23 cellular contexts compared by ENCODE assay signal in genomic region chr10:68345621-68346020, GRCh38. TPM values are rescaled to one million over a fixed set of nuclear protein-coding genes. Genes with fewer than 3 reads are reported as not detected.
A peak's percentile ranks its signal among the peaks of the same experiment; 100 is the strongest.
DNase-seq lines count a peak whose midpoint lies in the region; ATAC-seq, FAIRE-seq and TF ChIP-seq lines count a peak whose summit lies in the region.
"Had no signal": no experiment of that assay in that cellular context is flagged by ENCODE, and none has a peak within 500 bp of the region (broad histone marks: within the 10 kb centered on the region; RNA-seq: fewer than 3 reads in every experiment).

No MANE protein-coding gene starts in this region.

- H3K4me3 ChIP-seq in cardiac muscle cell = no peak overlapping the region
- no peak overlapping the region for H3K4me3 ChIP-seq in GM23248
- H3K4me3 ChIP-seq in GM12878 = no peak overlapping the region
- H3K4me3 ChIP-seq: heart left ventricle, left ventricle myocardium inferior, mucosa of descending colon, upper lobe of right lung had no signal

- H3K27ac ChIP-seq in cardiac muscle cell (peak overlapping the region; percentile 48), GM23248 (peak overlapping the region; percentile 8; the same call in 1 of the 2 replicates), GM12878 (ENCODE audit: control insufficient read depth, insufficient read depth) (no peak overlapping the region)
- H3K27ac ChIP-seq: heart left ventricle, left ventricle myocardium inferior, upper lobe of right lung had no signal

- H3K9me3 ChIP-seq in cardiac muscle cell (ENCODE audit: low read depth) = no peaks in the 10 kb centered on the region
- H3K9me3 ChIP-seq in GM23248 (ENCODE audit: low read depth) = no peaks in the 10 kb centered on the region
- H3K9me3 ChIP-seq in GM12878 (replicated peaks; ENCODE audit: control insufficient read depth, insufficient read depth, low read length) = no peaks in the 10 kb centered on the region
- H3K9me3 ChIP-seq: heart left ventricle, left ventricle myocardium inferior, mucosa of descending colon, upper lobe of right lung had no signal

- no peak overlapping the region for H3K9ac ChIP-seq in GM23248
- H3K9ac ChIP-seq in GM12878 (ENCODE audit: control insufficient read depth, insufficient read depth, low read length) = no peak overlapping the region

- RAD21 ChIA-PET in GM12878 (lab: Charles Lee; ENCODE audit: unreplicated experiment) = interaction anchor here (1.1 kb wide), 1 partner anchor 44 kb away, joined by 3 read pairs; no protein-coding TSS in a partner anchor

- DNase-seq in cardiac muscle cell (ENCODE audit: low read depth in 1 of 2, low spot score in 1 of 2) = no peak
- no peak for DNase-seq in Right ventricle myocardium inferior (ENCODE audit: missing footprints)
- DNase-seq in GM23248 = no peak
- no peak for DNase-seq in GM12878 (ENCODE audit: low read depth, low spot score)
- DNase-seq in progenitor cell of endocrine pancreas (ENCODE audit: low spot score, unreplicated experiment) = no peak
- no peak for DNase-seq in GM19239 (ENCODE audit: insufficient read length, low spot score)
- DNase-seq: activated CD4-positive, alpha-beta T cell treated with anti-CD3 and anti-CD28 coated beads, Interleukin-2, amount 50 U/mL, for 1 hour; activated T-cell treated with anti-CD3 and anti-CD28 coated beads, Interleukin-2, amount 50 U/mL, for 4 hours; amniotic stem cell; DND-41; heart left ventricle; left ventricle myocardium inferior; mucosa of descending colon; NCI-H187; NCI-H226; NCI-H82; SHP77 treated with DMSO at 0.1 percent for 48 hours; stimulated activated CD4-positive, alpha-beta T cell treated with anti-CD3 and anti-CD28 coated beads, Interleukin-12 subunit alpha, Interleukin-12 subunit beta, amount 100 ng/mL, for 4 hours; upper lobe of right lung had no signal

- no peaks in the 10 kb centered on the region for H3K9me3 Mint-ChIP-seq in progenitor cell of endocrine pancreas (ENCODE audit: low read depth)
- H3K9me3 Mint-ChIP-seq: activated T-cell treated with anti-CD3 and anti-CD28 coated beads, Interleukin-2, amount 50 U/mL, for 4 hours; dendritic cell treated with granulocyte-macrophage colony-stimulating factor and Interleukin-4, amounts not matched to agents 40 ng/mL and 50 ng/mL, for 4 days had no signal

- no peaks in the 10 kb centered on the region for H3K9me2 ChIP-seq in GM23248 (ENCODE audit: insufficient read depth)

- H3K4me3 Mint-ChIP-seq in progenitor cell of endocrine pancreas (ENCODE audit: low read depth) = no peak overlapping the region
- H3K4me3 Mint-ChIP-seq: activated T-cell treated with anti-CD3 and anti-CD28 coated beads, Interleukin-2, amount 50 U/mL, for 4 hours; dendritic cell treated with granulocyte-macrophage colony-stimulating factor and Interleukin-4, amounts not matched to agents 40 ng/mL and 50 ng/mL, for 4 days had no signal

- TF ChIP-seq EP300 in GM12878 (IDR thresholded peaks at IDR 0.05; ENCODE audit: borderline replicate concordance in 1 of 2, control insufficient read depth in 1 of 2, low read depth in 2 of 2, low read length in 2 of 2) = no peak

- SMC1A ChIA-PET in GM12878 (lab: Charles Lee; ENCODE audit: uncharacterized antibody, unreplicated experiment) = interaction anchor here (1.1 kb wide), 1 partner anchor 133 kb away, joined by 3 read pairs; no protein-coding TSS in a partner anchor

- H3K36me3 ChIP-seq in cardiac muscle cell (peaks cover 53% of the 10 kb centered on the region), GM23248 (ENCODE audit: low read depth) (peaks cover 60% of the 10 kb centered on the region), GM12878 (ENCODE audit: control insufficient read depth in 2 of 2, insufficient read depth in 2 of 2, low read length in 1 of 2) (peaks cover 0 to 33% of the 10 kb centered on the region in 2 experiments; a peak in 3 of 4 replicates)

- no peaks in the 10 kb centered on the region for H3K27me3 Mint-ChIP-seq in progenitor cell of endocrine pancreas
- H3K27me3 Mint-ChIP-seq: dendritic cell treated with granulocyte-macrophage colony-stimulating factor and Interleukin-4, amounts not matched to agents 40 ng/mL and 50 ng/mL, for 4 days had no signal

- CTCF ChIA-PET in GM12878 (lab: Yijun Ruan, JAX) = interaction anchor here (0.6 to 2.0 kb wide), 3 partner anchors 13 to 133 kb away, joined by 4 to 7 read pairs (median 6); partner anchors contain the start of gene PBLD

- ATAC-seq in Right ventricle myocardium inferior (no peak), GM12878 (no peak), HG02763 (IDR thresholded peaks at IDR 0.05; ENCODE audit: unreplicated experiment) (no peak), GM19463 (IDR thresholded peaks at IDR 0.05; ENCODE audit: unreplicated experiment) (no peak)
- ATAC-seq: activated T-cell treated with anti-CD3 and anti-CD28 coated beads, Interleukin-2, amount 50 U/mL, for 4 hours; heart left ventricle; mucosa of descending colon; upper lobe of right lung had no signal

- TF ChIP-seq CTCF in cardiac muscle cell (IDR thresholded peaks at IDR 0.05; ENCODE audit: low read depth, low read length) (no peak), GM12878 (IDR thresholded peaks at IDR 0.05 in 2 of 3, conservative IDR thresholded peaks at IDR 0.05 in 1 of 3; ENCODE audit: control insufficient read depth in 2 of 3, extremely low read depth in 1 of 3, insufficient read depth in 1 of 3, low read depth in 3 of 3, low read length in 3 of 3) (no peak), progenitor cell of endocrine pancreas (IDR thresholded peaks at IDR 0.05; ENCODE audit: unreplicated experiment) (no peak)

- no peak overlapping the region for H2AFZ ChIP-seq in GM23248
- H2AFZ ChIP-seq in GM12878 (ENCODE audit: control insufficient read depth, low read depth, low read length) = no peak overlapping the region

- H3K27me3 ChIP-seq in cardiac muscle cell (no peaks in the 10 kb centered on the region), GM23248 (replicated peaks; ENCODE audit: insufficient read depth) (no peaks in the 10 kb centered on the region), GM12878 (replicated peaks in 1 of 2; ENCODE audit: control insufficient read depth in 2 of 2, insufficient read depth in 2 of 2, low read length in 1 of 2) (no peaks in the 10 kb centered on the region)
- H3K27me3 ChIP-seq: heart left ventricle, upper lobe of right lung had no signal

- POLR2A ChIA-PET in GM12878 (lab: Charles Lee) = no interaction called here

- intact Hi-C loops in Right ventricle myocardium inferior (cut with DNase I) = no loop called here
- intact Hi-C loops in GM12878 (cut with micrococcal nuclease; ENCODE audit: unreplicated experiment) = no loop called here

- in situ Hi-C loops in GM23248 (cut with MboI) (no loop called here), GM12878 (cut with MboI) (no loop called here)

- H3K79me2 ChIP-seq in GM23248 (ENCODE audit: insufficient read depth) (peaks cover 52% of the 10 kb centered on the region), GM12878 (ENCODE audit: control insufficient read depth, insufficient read depth, low read length) (peaks cover 4% of the 10 kb centered on the region)

- BruUV-seq in GM12878 (replicated peaks; lab: Mats Ljungman, UMichigan) = TSS peak; percentile 35

- no peak for FAIRE-seq in GM12878 (lab: Jason Lieb, UNC)
- no peak for FAIRE-seq in GM19239 (lab: Jason Lieb, UNC)
- FAIRE-seq: endothelial cell of umbilical vein had no signal

- no peak for TF ChIP-seq POLR2A in GM12878 (IDR thresholded peaks at IDR 0.05; ENCODE audit: low read depth, low read length)

- TF ChIP-seq RAD21 in GM12878 (IDR thresholded peaks at IDR 0.05; ENCODE audit: insufficient read depth, low read depth, low read length) = no peak

- H3K27ac Mint-ChIP-seq in progenitor cell of endocrine pancreas = peak overlapping the region; percentile 19
- H3K27ac Mint-ChIP-seq: dendritic cell treated with granulocyte-macrophage colony-stimulating factor and Interleukin-4, amounts not matched to agents 40 ng/mL and 50 ng/mL, for 4 days had no signal

- H3K4me1 Mint-ChIP-seq in progenitor cell of endocrine pancreas (ENCODE audit: low read depth) = no peaks in the 10 kb centered on the region

- H3K4me2 ChIP-seq in GM23248 (ENCODE audit: unreplicated experiment) (no peak overlapping the region), GM12878 (ENCODE audit: control insufficient read depth, insufficient read depth) (no peak overlapping the region)

- peaks cover 3% of the 10 kb centered on the region; the same call in 1 of the 2 replicates for H4K20me1 ChIP-seq in GM23248 (ENCODE audit: insufficient read depth)
- H4K20me1 ChIP-seq in GM12878 (ENCODE audit: control insufficient read depth, insufficient read depth) = no peaks in the 10 kb centered on the region

- peaks cover 32% of the 10 kb centered on the region for H3K36me3 Mint-ChIP-seq in progenitor cell of endocrine pancreas (ENCODE audit: insufficient read depth)

- H3F3A ChIP-seq in GM23248 (ENCODE audit: insufficient read depth) = peaks cover 92% of the 10 kb centered on the region

- H3K4me1 ChIP-seq in cardiac muscle cell (ENCODE audit: low read depth) (no peaks in the 10 kb centered on the region), GM23248 (ENCODE audit: insufficient read depth) (no peaks in the 10 kb centered on the region), GM12878 (ENCODE audit: control insufficient read depth, insufficient read depth, low read length) (no peaks in the 10 kb centered on the region)
- H3K4me1 ChIP-seq: left ventricle myocardium inferior, upper lobe of right lung had no signal

- 83 to 87% methylated on average over 4 of the region's 4 CpGs for WGBS in GM23248 (ENCODE audit: low coverage in 1 of 2, low lambda C conversion rate in 2 of 2, missing lambda C conversion rate in 2 of 2), 2 experiments
- WGBS in GM12878 (ENCODE audit: insufficient coverage, insufficient replicate concordance, low lambda C conversion rate, missing lambda C conversion rate) = 99% methylated on average over 4 of the region's 4 CpGs

RNA-seq across cellular contexts. Expression of gene PBLD, which starts 12.9 kb away (rescaled TPM):
- 4.5 and 4.6 TPM in 2 replicates for total RNA-seq in cardiac muscle cell
- polyA plus RNA-seq in cardiac muscle cell = 4.6 and 5.6 TPM in 2 replicates
- 2.9 TPM for total RNA-seq in Right ventricle myocardium inferior
- 10.3 and 11.8 TPM in 2 replicates for total RNA-seq in GM23248 (2014; rRNA removed; shearing (Covaris generic))
- 7.6 and 8.3 TPM in 2 replicates for polyA plus RNA-seq in GM23248 (2016; fragmentation: Nextera tagmentation; extraction: Ambion mirVana)
- 3.4 and 4.6 TPM in 2 replicates for total RNA-seq in GM12878 (2013; cell fraction: nucleolus; rRNA removed)
- 2.0 and 3.3 TPM in 2 replicates for total RNA-seq in GM12878 (2014; rRNA removed)
- 2.5 and 2.8 TPM in 2 replicates for total RNA-seq in GM12878 (2014; rRNA removed; fragmentation: Illumina TruSeq; extraction: Trizol)
- 1.5 and 1.9 TPM in 2 replicates for total RNA-seq in GM12878 (2021)
- polyA plus RNA-seq in GM12878 (2011; ENCODE audit: low read depth) = 1.5 TPM
- polyA plus RNA-seq in GM12878 (2011; rRNA removed) = 0.68 and 0.78 TPM in 2 replicates
- polyA plus RNA-seq in GM12878 (2011; cell fraction: cytosol; rRNA removed) = 0.42 and 0.51 TPM in 2 replicates
- polyA plus RNA-seq in GM12878 (2011; cell fraction: nucleus; rRNA removed) = 0.52 and 0.64 TPM in 2 replicates
- polyA plus RNA-seq in GM12878 (2012) = 1.2 and 1.4 TPM in 2 replicates
- polyA plus RNA-seq in GM12878 (2014; fragmentation: Illumina TruSeq; extraction: Trizol) = 2.8 and 3.4 TPM in 2 replicates
- polyA plus RNA-seq in GM12878 (2014; fragmentation: Nextera tagmentation; extraction: Ambion mirVana) = 1 to 10 TPM; 1.0 to 1.2 TPM
- 1.4 and 1.6 TPM in 2 replicates for polyA plus RNA-seq in GM12878 (2014; rRNA removed)
- polyA plus RNA-seq in GM12878 (2016; fragmentation: Nextera tagmentation; extraction: Ambion mirVana) = 1 to 10 TPM; 1.4 to 2.0 TPM
- polyA minus RNA-seq in GM12878 (2011; rRNA and poly(A)+ RNA removed) = 0.36 and 0.95 TPM in 2 replicates
- not detected in 2 replicates for polyA minus RNA-seq in GM12878 (2011; cell fraction: cytosol; rRNA and poly(A)+ RNA removed)
- polyA minus RNA-seq in GM12878 (2011; cell fraction: nucleus; rRNA and poly(A)+ RNA removed) = 0.24 and 1.1 TPM in 2 replicates
- 9.6 and 11.1 TPM in 2 replicates for total RNA-seq in progenitor cell of endocrine pancreas

RNA-seq across cellular contexts. Expression of gene HNRNPH3, which starts 13.8 kb away (rescaled TPM):
- total RNA-seq in cardiac muscle cell = 34.8 and 96.1 TPM in 2 replicates
- 182 and 249 TPM in 2 replicates for polyA plus RNA-seq in cardiac muscle cell
- 123 TPM for total RNA-seq in Right ventricle myocardium inferior
- 6.7 and 17.6 TPM in 2 replicates for total RNA-seq in GM23248 (2014; rRNA removed; shearing (Covaris generic))
- 122 and 124 TPM in 2 replicates for polyA plus RNA-seq in GM23248 (2016; fragmentation: Nextera tagmentation; extraction: Ambion mirVana)
- 34.5 and 42.7 TPM in 2 replicates for total RNA-seq in GM12878 (2013; cell fraction: nucleolus; rRNA removed)
- 20.1 and 23.4 TPM in 2 replicates for total RNA-seq in GM12878 (2014; rRNA removed)
- total RNA-seq in GM12878 (2014; rRNA removed; fragmentation: Illumina TruSeq; extraction: Trizol) = 21.1 and 24.0 TPM in 2 replicates
- 98.1 and 104 TPM in 2 replicates for total RNA-seq in GM12878 (2021)
- polyA plus RNA-seq in GM12878 (2011; ENCODE audit: low read depth) = 121 TPM
- polyA plus RNA-seq in GM12878 (2011; rRNA removed) = 139 and 198 TPM in 2 replicates
- 37.0 and 48.8 TPM in 2 replicates for polyA plus RNA-seq in GM12878 (2011; cell fraction: cytosol; rRNA removed)
- polyA plus RNA-seq in GM12878 (2011; cell fraction: nucleus; rRNA removed) = 65.8 and 101 TPM in 2 replicates
- 129 and 161 TPM in 2 replicates for polyA plus RNA-seq in GM12878 (2012)
- 292 and 414 TPM in 2 replicates for polyA plus RNA-seq in GM12878 (2014; fragmentation: Illumina TruSeq; extraction: Trizol)
- 10 to 100 TPM; 76.0 to 98.7 TPM for polyA plus RNA-seq in GM12878 (2014; fragmentation: Nextera tagmentation; extraction: Ambion mirVana)
- polyA plus RNA-seq in GM12878 (2014; rRNA removed) = 142 and 181 TPM in 2 replicates
- 100 to 1,000 TPM; 198 to 230 TPM for polyA plus RNA-seq in GM12878 (2016; fragmentation: Nextera tagmentation; extraction: Ambion mirVana)
- polyA minus RNA-seq in GM12878 (2011; rRNA and poly(A)+ RNA removed) = 51.1 and 78.9 TPM in 2 replicates
- 16.0 and 28.8 TPM in 2 replicates for polyA minus RNA-seq in GM12878 (2011; cell fraction: cytosol; rRNA and poly(A)+ RNA removed)
- 22.0 and 41.7 TPM in 2 replicates for polyA minus RNA-seq in GM12878 (2011; cell fraction: nucleus; rRNA and poly(A)+ RNA removed)
- total RNA-seq in progenitor cell of endocrine pancreas = 222 and 225 TPM in 2 replicates
